1 cellular context compared by ENCODE assay signal in genomic region chr6:6891074-6891754, GRCh38.
TF ChIP-seq lines count a peak whose summit lies in the region.

No MANE protein-coding gene starts in this region.

TF ChIP-seq in K562, 482 proteins besides CTCF, POLR2A, EP300 and RAD21 (continued from another document):
- TF ChIP-seq E2F1 (CRISPR knock-in tag; IDR thresholded peaks at IDR 0.05) = no peak
- TF ChIP-seq HLTF (IDR thresholded peaks at IDR 0.05) = no peak
- no peak for TF ChIP-seq NR2C1 (IDR thresholded peaks at IDR 0.05)
- TF ChIP-seq NR2C1 (tag; IDR thresholded peaks at IDR 0.05) = no peak
- 0 out of 2 replicates have a peak, but pooled peaks have one; percentile 23 for TF ChIP-seq MECOM (CRISPR knock-in tag; IDR thresholded peaks at IDR 0.05)
- no peak for TF ChIP-seq ZFP1 (CRISPR knock-in tag; IDR thresholded peaks at IDR 0.05)
- TF ChIP-seq STAG1 (CRISPR knock-in tag; IDR thresholded peaks at IDR 0.05; ENCODE audit: borderline replicate concordance) = no peak
- 0 out of 2 replicates have a peak, but pooled peaks have one; percentile 4 for TF ChIP-seq ZNF511 (CRISPR knock-in tag; IDR thresholded peaks at IDR 0.05)
- no peak for TF ChIP-seq PATZ1 (CRISPR knock-in tag; IDR thresholded peaks at IDR 0.05; ENCODE audit: borderline replicate concordance)
- no peak for TF ChIP-seq ZNF717 (CRISPR knock-in tag; IDR thresholded peaks at IDR 0.05)
- TF ChIP-seq SMARCE1 (IDR thresholded peaks at IDR 0.05) = no peak
- TF ChIP-seq RCOR1 (IDR thresholded peaks at IDR 0.05; ENCODE audit: borderline replicate concordance in 1 of 2, low read depth in 2 of 2, low read length in 2 of 2) = peak in 1 of 2 experiments; percentile 69; a peak in 1 of 4 replicates
